ENCODE assay signal across 9 cellular contexts in the genomic region with DNA sequence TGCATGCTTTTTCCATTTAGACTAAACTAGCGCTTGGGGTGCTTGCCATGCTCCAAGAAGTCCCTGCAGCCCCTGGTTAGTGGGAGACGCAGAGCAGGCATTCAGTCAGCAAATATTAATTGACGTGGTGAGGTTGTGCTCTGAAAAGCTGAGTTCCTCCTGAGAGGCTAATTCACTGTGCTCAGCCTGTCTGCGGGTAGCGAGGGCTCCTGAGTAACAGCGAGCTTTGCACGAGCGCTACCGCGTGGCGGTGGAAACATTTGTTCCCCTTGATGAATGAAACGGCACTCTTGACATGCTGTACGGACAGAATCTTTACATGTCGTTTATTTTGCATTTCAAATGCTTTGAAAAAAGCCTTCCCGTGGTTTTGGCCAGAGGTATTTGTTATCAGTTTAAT.
DNase-seq lines count a peak whose midpoint lies in the region; ATAC-seq and TF ChIP-seq lines count a peak whose summit lies in the region.
"Had no signal": no experiment of that assay in that cellular context is flagged by ENCODE, and none has a peak within 500 bp of the region (broad histone marks: within the 10 kb centered on the region; RNA-seq: fewer than 3 reads in every experiment).

No MANE protein-coding gene starts in this region.

- ATAC-seq in omental fat pad (ENCODE audit: low FRiP score) (peak; percentile 59), HG02623 (IDR thresholded peaks at IDR 0.05; ENCODE audit: unreplicated experiment) (no peak), HG03460 (IDR thresholded peaks at IDR 0.05; ENCODE audit: unreplicated experiment) (no peak)

- TF ChIP-seq CTCF in fibroblast of the aortic adventitia (IDR thresholded peaks at IDR 0.05; ENCODE audit: insufficient read depth, low read length) (peak; percentile 17), omental fat pad (IDR thresholded peaks at IDR 0.05) (no peak)

- H3K4me3 ChIP-seq in fibroblast of the aortic adventitia (ENCODE audit: low read depth, low read length): no peak overlapping the region

- DNase-seq in ELF-1 (ENCODE audit: low read depth, low spot score) (peak; percentile 55), NCI-H69 (lab: John Stamatoyannopoulos, UW) (peak; percentile 67), fibroblast of the aortic adventitia (ENCODE audit: low read depth) (peak; percentile 38), omental fat pad (ENCODE audit: low spot score) (no peak), germinal center (ENCODE audit: low spot score) (no peak), amniotic stem cell (lab: John Stamatoyannopoulos, UW) (no peak)
- DNase-seq: NCI-H1694 had no signal

Comparison
In these comparisons a context has a peak if more than half of its experiments do, and no peak if none do; other contexts are left out.
1. DNase-seq: peak in ELF-1 (single experiment), NCI-H69 (single experiment) and fibroblast of the aortic adventitia (single experiment); none in omental fat pad (single experiment), germinal center (single experiment) and amniotic stem cell (single experiment).